In the genomic region with DNA sequence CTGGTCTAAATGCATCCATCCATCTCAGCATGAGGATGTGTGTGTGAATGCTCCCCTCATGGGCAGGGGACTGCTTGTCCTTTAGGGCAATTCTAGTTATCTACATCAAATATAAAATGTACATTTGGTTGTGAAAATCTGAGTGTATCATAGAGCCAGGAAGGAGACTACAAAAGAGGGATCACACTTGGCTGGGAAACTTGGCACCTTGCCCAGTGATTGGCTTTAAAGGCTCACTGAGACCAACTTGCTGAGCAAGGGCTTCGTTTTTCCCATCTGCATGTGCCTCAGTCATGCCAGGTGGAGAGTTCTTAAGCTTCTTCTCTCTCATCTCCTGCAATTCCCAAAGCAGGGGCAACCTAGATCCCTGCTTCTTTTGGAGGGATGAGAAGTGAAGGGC, we compare ENCODE assay signal across 15 cellular contexts. TPM values are rescaled to one million over a fixed set of nuclear protein-coding genes. Genes with fewer than 3 reads are reported as not detected.
A peak's percentile ranks its signal among the peaks of the same experiment; 100 is the strongest.
DNase-seq lines count a peak whose midpoint lies in the region; ATAC-seq and TF ChIP-seq lines count a peak whose summit lies in the region.
"Had no signal": no experiment of that assay in that cellular context is flagged by ENCODE, and none has a peak within 500 bp of the region (broad histone marks: within the 10 kb centered on the region; RNA-seq: fewer than 3 reads in every experiment).

No MANE protein-coding gene starts in this region.

- no TSS peak for BruUV-seq in Caco-2 (replicated peaks; lab: Mats Ljungman, UMichigan)

- H3K36me3 ChIP-seq in WERI-Rb-1: no peaks in the 10 kb centered on the region
- H3K36me3 ChIP-seq in Caco-2 (ENCODE audit: control insufficient read depth, insufficient read depth, low read length): no peaks in the 10 kb centered on the region

- no peak overlapping the region for H3K27ac Mint-ChIP-seq in Caco-2 (ENCODE audit: unreplicated experiment)
- H3K27ac Mint-ChIP-seq: activated CD4-positive, alpha-beta memory T cell treated with anti-CD3 and anti-CD28 coated beads for 36 hours; effector memory CD8-positive, alpha-beta T cell; natural killer cell treated with Interleukin-12 subunit alpha and Interleukin-12 subunit beta and Interleukin-15 and Interleukin-18, amount 100 ng/mL, for 72 hours had no signal

- TF ChIP-seq RAD21 in Ishikawa (IDR thresholded peaks at IDR 0.05; ENCODE audit: low read depth): no peak

- no peaks in the 10 kb centered on the region for H3K36me3 Mint-ChIP-seq in Caco-2 (ENCODE audit: insufficient read depth, unreplicated experiment)
- H3K36me3 Mint-ChIP-seq: activated CD4-positive, alpha-beta memory T cell treated with anti-CD3 and anti-CD28 coated beads for 36 hours; natural killer cell treated with Interleukin-12 subunit alpha and Interleukin-12 subunit beta and Interleukin-15 and Interleukin-18, amount 100 ng/mL, for 72 hours had no signal

- H3K9me3 ChIP-seq in WERI-Rb-1 (ENCODE audit: severe bottlenecking): peaks cover 2% of the 10 kb centered on the region
- 0 out of 2 replicates have a peak, but pooled peaks cover 7% of the 10 kb centered on the region for H3K9me3 ChIP-seq in Caco-2

- H3K27ac ChIP-seq in WERI-Rb-1: peak overlapping the region; percentile 39
- H3K27ac ChIP-seq: C4-2B, skin epidermis had no signal

- no peak for ATAC-seq in HG03097 (IDR thresholded peaks at IDR 0.05; ENCODE audit: low FRiP score, unreplicated experiment)
- ATAC-seq: effector memory CD8-positive, alpha-beta T cell; left colon; natural killer cell treated with Interleukin-12 subunit alpha and Interleukin-12 subunit beta and Interleukin-15 and Interleukin-18, amount 100 ng/mL, for 72 hours had no signal

- H3K4me3 ChIP-seq in WERI-Rb-1 (ENCODE audit: low read depth, low read length) (no peak overlapping the region), Caco-2 (ENCODE audit: low read depth, low read length) (no peak overlapping the region)
- H3K4me3 ChIP-seq: skin epidermis had no signal

- TF ChIP-seq CTCF in WERI-Rb-1 (IDR thresholded peaks at IDR 0.05; ENCODE audit: low read depth, low read length): no peak
- TF ChIP-seq CTCF in Caco-2 (IDR thresholded peaks at IDR 0.05; ENCODE audit: insufficient read depth in 1 of 2, low read depth in 1 of 2, low read length in 1 of 2, severe bottlenecking in 1 of 2, unreplicated experiment in 1 of 2): no peak

- H3K27me3 ChIP-seq in WERI-Rb-1 (ENCODE audit: insufficient read depth, low read depth, severe bottlenecking) (no peaks in the 10 kb centered on the region), Caco-2 (replicated peaks; ENCODE audit: control insufficient read depth, insufficient read depth, low read length) (no peaks in the 10 kb centered on the region)

- no peaks in the 10 kb centered on the region for H3K9me3 Mint-ChIP-seq in Caco-2 (ENCODE audit: unreplicated experiment)
- H3K9me3 Mint-ChIP-seq: activated CD4-positive, alpha-beta memory T cell treated with anti-CD3 and anti-CD28 coated beads for 36 hours; effector memory CD8-positive, alpha-beta T cell; natural killer cell treated with Interleukin-12 subunit alpha and Interleukin-12 subunit beta and Interleukin-15 and Interleukin-18, amount 100 ng/mL, for 72 hours had no signal

- peaks cover 5% of the 10 kb centered on the region for H3K4me1 Mint-ChIP-seq in Caco-2 (ENCODE audit: low read depth, unreplicated experiment)

- DNase-seq in COR-L47 (lab: John Stamatoyannopoulos, UW) (peak; percentile 33), WERI-Rb-1 (peak; percentile 44), lung microvascular endothelial cell (ENCODE audit: low read depth in 2 of 2) (peak; percentile 55 to 72), AG08396 (ENCODE audit: low spot score) (no peak), Caco-2 (no peak)
- no peak for DNase-seq in activated naive CD4-positive, alpha-beta T cell treated with anti-CD3 and anti-CD28 coated beads, Interleukin-2, amount 50 U/mL, for 16 hours
- DNase-seq: activated CD4-positive, alpha-beta memory T cell treated with anti-CD3 and anti-CD28 coated beads for 36 hours; effector memory CD8-positive, alpha-beta T cell; RPMI8226 had no signal

- POLR2A ChIA-PET in Caco-2 (lab: Charles Lee): no interaction called here

- no peak overlapping the region for H3K4me3 Mint-ChIP-seq in Caco-2 (ENCODE audit: unreplicated experiment)
- H3K4me3 Mint-ChIP-seq: activated CD4-positive, alpha-beta memory T cell treated with anti-CD3 and anti-CD28 coated beads for 36 hours; effector memory CD8-positive, alpha-beta T cell; natural killer cell treated with Interleukin-12 subunit alpha and Interleukin-12 subunit beta and Interleukin-15 and Interleukin-18, amount 100 ng/mL, for 72 hours had no signal

- H3K4me1 ChIP-seq in Caco-2: no peaks in the 10 kb centered on the region

- intact Hi-C loops in Caco-2 (cut with micrococcal nuclease; ENCODE audit: unreplicated experiment): no loop called here

- peaks cover 3% of the 10 kb centered on the region for H3K27me3 Mint-ChIP-seq in Caco-2 (ENCODE audit: insufficient read depth, unreplicated experiment)
- H3K27me3 Mint-ChIP-seq: activated CD4-positive, alpha-beta memory T cell treated with anti-CD3 and anti-CD28 coated beads for 36 hours; effector memory CD8-positive, alpha-beta T cell; natural killer cell treated with Interleukin-12 subunit alpha and Interleukin-12 subunit beta and Interleukin-15 and Interleukin-18, amount 100 ng/mL, for 72 hours had no signal

- TF ChIP-seq EP300 in Ishikawa (IDR thresholded peaks at IDR 0.05; ENCODE audit: borderline replicate concordance): no peak

- CTCF ChIA-PET in Caco-2 (lab: Charles Lee): interaction anchor here (1.6 kb wide), 1 partner anchor 21 kb away, joined by 5 read pairs; no protein-coding TSS in a partner anchor

TF ChIP-seq in Ishikawa, 13 proteins besides CTCF, POLR2A, EP300 and RAD21:
- no peak for TF ChIP-seq USF1 (IDR thresholded peaks at IDR 0.05)
- no peak for TF ChIP-seq CEBPB (IDR thresholded peaks at IDR 0.05)
- no peak for TF ChIP-seq TAF1 (IDR thresholded peaks at IDR 0.05; ENCODE audit: low read depth)
- peak; percentile 59 for TF ChIP-seq NFIC (IDR thresholded peaks at IDR 0.05)

RNA-seq across cellular contexts. Expression of gene CAPN3, which starts 5.2 kb away (rescaled TPM):
- 0.22 and 0.60 TPM in 2 replicates for total RNA-seq in lung microvascular endothelial cell
- 0.66 and 1.3 TPM in 2 replicates for total RNA-seq in Caco-2 (2022)

Comparison
In these comparisons a context has a peak if more than half of its experiments do, and no peak if none do; other contexts are left out.
1. DNase-seq: peak in COR-L47 (single experiment), WERI-Rb-1 (single experiment) and lung microvascular endothelial cell (2 of 2); none in activated naive CD4-positive, alpha-beta T cell treated with anti-CD3 and anti-CD28 coated beads, Interleukin-2, amount 50 U/mL, for 16 hours (single experiment), AG08396 (single experiment) and Caco-2 (0 of 2).